In genomic region chr21:32921632-32922230, GRCh38 we compare ENCODE assay signal across 8 cellular contexts.
A peak's percentile ranks its signal among the peaks of the same experiment; 100 is the strongest.
DNase-seq lines count a peak whose midpoint lies in the region; ATAC-seq, FAIRE-seq and TF ChIP-seq lines count a peak whose summit lies in the region.

No MANE protein-coding gene starts in this region.

- peaks cover 4% of the 10 kb centered on the region for H3K9me3 ChIP-seq in CD8-positive, alpha-beta memory T cell (ENCODE audit: low read length)
- H3K9me3 ChIP-seq in testis = no peaks in the 10 kb centered on the region

- CTCF ChIA-PET in CD8-positive, alpha-beta memory T cell (lab: Charles Lee) = interaction anchor here (0.8 to 2.0 kb wide), 4 partner anchors 9 to 275 kb away, joined by 3 to 10 read pairs (median 5); no protein-coding TSS in a partner anchor

- peaks cover 2% of the 10 kb centered on the region for H3K4me1 ChIP-seq in CD8-positive, alpha-beta memory T cell (ENCODE audit: insufficient read depth, low read length)
- peaks cover 21% of the 10 kb centered on the region for H3K4me1 ChIP-seq in testis

- no peaks in the 10 kb centered on the region for H3K36me3 ChIP-seq in CD8-positive, alpha-beta memory T cell (ENCODE audit: insufficient read depth, low read length)
- H3K36me3 ChIP-seq in testis (ENCODE audit: low read depth, missing control alignments) = no peaks in the 10 kb centered on the region

- peak; percentile 9 to 61 (median 29) for DNase-seq in CD8-positive, alpha-beta memory T cell
- DNase-seq in Kasumi-1 (lab: John Stamatoyannopoulos, UW) (peak; percentile 23 to 28), iPS-NIHi7 (ENCODE audit: extremely low spot score) (peak; percentile 46), testis (peak; percentile 64), HuH-7.5 (ENCODE audit: low spot score) (no peak), HTR-8/SVneo (ENCODE audit: insufficient read length, low spot score) (no peak)
- DNase-seq in activated T-cell treated with anti-CD3 and anti-CD28 coated beads, Interleukin-2, amount 50 U/mL, for 1 hour = peak; percentile 42

- no peak for FAIRE-seq in HTR-8/SVneo (lab: Jason Lieb, UNC)

- H3K4me3 ChIP-seq in CD8-positive, alpha-beta memory T cell (ENCODE audit: low read length) = no peak overlapping the region
- H3K4me3 ChIP-seq in testis = no peak overlapping the region

- no peak overlapping the region for H3K4me3 Mint-ChIP-seq in CD8-positive, alpha-beta memory T cell

- H3K27ac Mint-ChIP-seq in CD8-positive, alpha-beta memory T cell = peak overlapping the region in 2 of 8 donors; percentile 8 to 11

- intact Hi-C loops in testis (cut with DNase I; ENCODE audit: low total_unique reads) = no loop called here

- TF ChIP-seq CTCF in testis (IDR thresholded peaks at IDR 0.05) = peak in 1 of 3 experiments; percentile 27

- H3K27me3 ChIP-seq in CD8-positive, alpha-beta memory T cell (ENCODE audit: insufficient read depth, low read length, poor library complexity, severe bottlenecking) = no peaks in the 10 kb centered on the region
- H3K27me3 ChIP-seq in testis = no peaks in the 10 kb centered on the region

- peaks cover 2 to 13% (median 6%) of the 10 kb centered on the region in 3 donors for H3K4me1 Mint-ChIP-seq in CD8-positive, alpha-beta memory T cell

- no peaks in the 10 kb centered on the region for H3K27me3 Mint-ChIP-seq in CD8-positive, alpha-beta memory T cell

- TF ChIP-seq POLR2A in testis (IDR thresholded peaks at IDR 0.05) = no peak

- peaks cover 12 to 18% (median 17%) of the 10 kb centered on the region in 5 donors for H3K9me3 Mint-ChIP-seq in CD8-positive, alpha-beta memory T cell

- H3K36me3 Mint-ChIP-seq in CD8-positive, alpha-beta memory T cell = peaks cover 2 to 24% (median 7%) of the 10 kb centered on the region in 3 donors

- POLR2A ChIA-PET in CD8-positive, alpha-beta memory T cell (lab: Charles Lee) = no interaction called here

- WGBS in testis, 2 donors = 76 to 84% methylated on average over 7 of the region's 7 CpGs

- no peak for ATAC-seq in GM18511 (IDR thresholded peaks at IDR 0.05; ENCODE audit: unreplicated experiment)

- H3K27ac ChIP-seq in CD8-positive, alpha-beta memory T cell (ENCODE audit: low read depth, low read length) = no peak overlapping the region
- H3K27ac ChIP-seq in testis = no peak overlapping the region

Comparison
In these comparisons a context has a peak if more than half of its experiments do, and no peak if none do; other contexts are left out.
1. DNase-seq: peak in CD8-positive, alpha-beta memory T cell (5 of 5), Kasumi-1 (2 of 2), activated T-cell treated with anti-CD3 and anti-CD28 coated beads, Interleukin-2, amount 50 U/mL, for 1 hour (single experiment), iPS-NIHi7 (single experiment) and testis (single experiment); none in HuH-7.5 (single experiment) and HTR-8/SVneo (single experiment).